ENCODE assay signal across 1 cellular context in genomic region chr1:21707086-21707840, GRCh38.
TF ChIP-seq lines count a peak whose summit lies in the region.

No MANE protein-coding gene starts in this region.

TF ChIP-seq in GM12878, 131 proteins besides CTCF, POLR2A, EP300 and RAD21 (continued from another document):
- no peak for TF ChIP-seq PRDM15 (CRISPR knock-in tag; IDR thresholded peaks at IDR 0.05)
- no peak for TF ChIP-seq ZNF274 (IDR thresholded peaks at IDR 0.05; ENCODE audit: insufficient read depth, insufficient read length)
